Comparison of ENCODE assay signal across 18 cellular contexts in the genomic region with DNA sequence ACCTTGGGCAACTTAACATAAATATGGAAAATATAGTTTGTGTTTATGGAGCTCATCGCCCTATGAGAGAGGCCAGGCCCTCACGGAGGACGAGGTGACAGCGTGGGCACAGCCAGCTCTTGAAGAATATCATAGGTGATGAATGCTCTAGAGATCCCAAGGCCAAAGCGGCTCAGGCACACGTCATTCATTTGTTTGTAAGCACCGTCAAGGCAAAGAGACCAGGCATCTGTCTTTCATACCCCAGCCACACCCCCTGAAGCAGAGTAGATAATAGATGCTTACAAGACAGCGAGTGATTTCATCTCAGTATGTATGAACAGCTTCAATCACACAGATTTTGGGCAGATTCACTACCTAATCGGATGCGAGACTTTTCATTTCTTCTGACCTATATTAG.
"Had no signal": no experiment of that assay in that cellular context is flagged by ENCODE, and none has a peak within 500 bp of the region (broad histone marks: within the 10 kb centered on the region; RNA-seq: fewer than 3 reads in every experiment).

No MANE protein-coding gene starts in this region.

- H3K4me3 ChIP-seq: esophagus muscularis mucosa, gastroesophageal sphincter, mucosa of descending colon, psoas muscle, testis, tibial nerve had no signal

- H3K9me3 ChIP-seq: esophagus muscularis mucosa, gastroesophageal sphincter, mucosa of descending colon, neutrophil, psoas muscle, testis, tibial nerve had no signal

- H3K27ac ChIP-seq: epithelial cell of prostate, esophagus muscularis mucosa, gastroesophageal sphincter, neutrophil, psoas muscle, testis, tibial nerve had no signal

- H3K4me1 Mint-ChIP-seq: naive thymus-derived CD8-positive, alpha-beta T cell; stimulated activated naive CD8-positive, alpha-beta T cell treated with anti-CD3 and anti-CD28 coated beads, Interleukin-15, amount 100 ng/mL, for 72 hours had no signal

- DNase-seq: effector memory CD4-positive, alpha-beta T cell; glutamatergic neuron; left colon; mesendoderm; mucosa of descending colon; naive thymus-derived CD8-positive, alpha-beta T cell; psoas muscle; stimulated activated CD4-positive, alpha-beta T cell treated with anti-CD3 and anti-CD28 coated beads, Interleukin-2, amount 100 ng/mL, for 24 hours; stimulated activated CD4-positive, alpha-beta T cell treated with anti-CD3 and anti-CD28 coated beads, Interleukin-4, amount 100 ng/mL, for 4 hours; stimulated activated naive B cell treated with anti-CD40 and anti-IgM and Interleukin-4, amounts not matched to agents 10 μg/mL and 1 μg/mL and 100 μg/mL, for 72 hours; stimulated activated naive CD8-positive, alpha-beta T cell treated with anti-CD3 and anti-CD28 coated beads, Interleukin-15, amount 100 ng/mL, for 72 hours; testis had no signal

- H3K36me3 ChIP-seq: esophagus muscularis mucosa, gastroesophageal sphincter, neutrophil, tibial nerve had no signal

- H3K27me3 ChIP-seq: esophagus muscularis mucosa, gastroesophageal sphincter, neutrophil, testis, tibial nerve had no signal

- ATAC-seq: gastroesophageal sphincter; left colon; mucosa of descending colon; naive thymus-derived CD8-positive, alpha-beta T cell; psoas muscle; sciatic nerve; stimulated activated naive B cell treated with anti-CD40 and anti-IgM and Interleukin-4, amounts not matched to agents 10 μg/mL and 1 μg/mL and 100 μg/mL, for 72 hours; stimulated activated naive CD8-positive, alpha-beta T cell treated with anti-CD3 and anti-CD28 coated beads, Interleukin-15, amount 100 ng/mL, for 72 hours had no signal

- H3K36me3 Mint-ChIP-seq: naive thymus-derived CD8-positive, alpha-beta T cell had no signal

- H3K4me3 Mint-ChIP-seq: naive thymus-derived CD8-positive, alpha-beta T cell; stimulated activated naive B cell treated with anti-CD40 and anti-IgM and Interleukin-4, amounts not matched to agents 10 μg/mL and 1 μg/mL and 100 μg/mL, for 72 hours; stimulated activated naive CD8-positive, alpha-beta T cell treated with anti-CD3 and anti-CD28 coated beads, Interleukin-15, amount 100 ng/mL, for 72 hours had no signal

- H3K27ac Mint-ChIP-seq: naive thymus-derived CD8-positive, alpha-beta T cell; stimulated activated naive CD8-positive, alpha-beta T cell treated with anti-CD3 and anti-CD28 coated beads, Interleukin-15, amount 100 ng/mL, for 72 hours had no signal

- H3K4me1 ChIP-seq: esophagus muscularis mucosa, gastroesophageal sphincter, psoas muscle, testis, tibial nerve had no signal
